Comparison of ENCODE assay signal across 9 cellular contexts in genomic region chr7:28093617-28094232, GRCh38.
DNase-seq lines count a peak whose midpoint lies in the region; ATAC-seq, FAIRE-seq and TF ChIP-seq lines count a peak whose summit lies in the region.
"Had no signal": no experiment of that assay in that cellular context is flagged by ENCODE, and none has a peak within 500 bp of the region (broad histone marks: within the 10 kb centered on the region; RNA-seq: fewer than 3 reads in every experiment).

No MANE protein-coding gene starts in this region.

- H3K9ac ChIP-seq in DND-41 (ENCODE audit: low read depth, low read length), result no peak overlapping the region
- H3K9ac ChIP-seq in astrocyte (ENCODE audit: low read length), result no peak overlapping the region

- H3K36me3 Mint-ChIP-seq in astrocyte (ENCODE audit: low read depth, unreplicated experiment), result peaks cover 2% of the 10 kb centered on the region
- H3K36me3 Mint-ChIP-seq: activated naive CD4-positive, alpha-beta T cell treated with anti-CD3 and anti-CD28 coated beads, Interleukin-2, amount 50 U/mL, for 24 hours had no signal

- no peak overlapping the region for H3K4me2 ChIP-seq in DND-41 (ENCODE audit: insufficient read depth, low read length)
- H3K4me2 ChIP-seq in astrocyte (ENCODE audit: low read length), result no peak overlapping the region

- H3K27me3 Mint-ChIP-seq in astrocyte (ENCODE audit: low read depth, unreplicated experiment), result no peaks in the 10 kb centered on the region
- H3K27me3 Mint-ChIP-seq: activated naive CD4-positive, alpha-beta T cell treated with anti-CD3 and anti-CD28 coated beads, Interleukin-2, amount 50 U/mL, for 24 hours had no signal

- H3K27ac ChIP-seq in DND-41 (ENCODE audit: low read length) (no peak overlapping the region), astrocyte (ENCODE audit: low read depth, low read length) (no peak overlapping the region)

- no peak for FAIRE-seq in astrocyte (lab: Jason Lieb, UNC)

- H3K4me3 ChIP-seq in DND-41 (ENCODE audit: low read depth in 1 of 2, low read length in 2 of 2), result no peak overlapping the region
- H3K4me3 ChIP-seq in astrocyte (ENCODE audit: insufficient read depth, low read depth, low read length), result no peak overlapping the region

- ATAC-seq in DND-41 (ENCODE audit: insufficient read depth, low read depth) (0 out of 3 replicates have a peak, but pooled peaks have one; percentile 42), HG02763 (IDR thresholded peaks at IDR 0.05; ENCODE audit: unreplicated experiment) (no peak), GM21528 (IDR thresholded peaks at IDR 0.05; ENCODE audit: low FRiP score, unreplicated experiment) (no peak)

- peaks cover 2% of the 10 kb centered on the region; the same call in 1 of the 2 replicates for H3K4me1 ChIP-seq in DND-41 (ENCODE audit: insufficient read depth, low read length)
- no peaks in the 10 kb centered on the region for H3K4me1 ChIP-seq in astrocyte (ENCODE audit: insufficient read depth, low read length)

- H3K4me1 Mint-ChIP-seq in astrocyte (ENCODE audit: low read depth, unreplicated experiment), result peaks cover 12% of the 10 kb centered on the region

- H4K20me1 ChIP-seq in DND-41 (ENCODE audit: insufficient read depth, low read length), result peaks cover 2% of the 10 kb centered on the region; the same call in 1 of the 2 replicates
- peaks cover 41% of the 10 kb centered on the region for H4K20me1 ChIP-seq in astrocyte (ENCODE audit: insufficient read depth, low read length)

- H3K27me3 ChIP-seq in DND-41 (ENCODE audit: insufficient read depth, low read length, poor library complexity) (no peaks in the 10 kb centered on the region), astrocyte (ENCODE audit: insufficient read depth, low read length) (no peaks in the 10 kb centered on the region)

- H2AFZ ChIP-seq in DND-41 (ENCODE audit: low read depth, low read length) (no peak overlapping the region), astrocyte (ENCODE audit: low read depth, low read length) (no peak overlapping the region)

- H3K9me3 Mint-ChIP-seq in astrocyte (ENCODE audit: unreplicated experiment), result no peaks in the 10 kb centered on the region
- H3K9me3 Mint-ChIP-seq: activated naive CD4-positive, alpha-beta T cell treated with anti-CD3 and anti-CD28 coated beads, Interleukin-2, amount 50 U/mL, for 24 hours had no signal

- H3K9me3 ChIP-seq in DND-41 (ENCODE audit: insufficient read depth, low read length, severe bottlenecking), result no peaks in the 10 kb centered on the region
- no peaks in the 10 kb centered on the region for H3K9me3 ChIP-seq in astrocyte (ENCODE audit: insufficient read depth, low read depth, low read length)

- peak; percentile 64 for TF ChIP-seq CTCF in DND-41 (IDR thresholded peaks at IDR 0.05; ENCODE audit: borderline replicate concordance, extremely low read depth, low read length, poor library complexity, severe bottlenecking)
- TF ChIP-seq CTCF in astrocyte (IDR thresholded peaks at IDR 0.05; ENCODE audit: insufficient read depth, low read depth, low read length), result peak; percentile 56

- H3K36me3 ChIP-seq in DND-41 (ENCODE audit: insufficient read depth, low read length) (no peaks in the 10 kb centered on the region), astrocyte (ENCODE audit: insufficient read depth, low read length) (no peaks in the 10 kb centered on the region)

- H3K79me2 ChIP-seq in DND-41 (ENCODE audit: insufficient read depth, low read length) (no peaks in the 10 kb centered on the region), astrocyte (ENCODE audit: insufficient read depth, low read length) (no peaks in the 10 kb centered on the region)

- no peak overlapping the region for H3K27ac Mint-ChIP-seq in astrocyte (ENCODE audit: unreplicated experiment)
- H3K27ac Mint-ChIP-seq: activated naive CD4-positive, alpha-beta T cell treated with anti-CD3 and anti-CD28 coated beads, Interleukin-2, amount 50 U/mL, for 24 hours had no signal

- DNase-seq in DND-41 (peak; percentile 54), LoVo (ENCODE audit: low spot score) (peak; percentile 28), SK-N-DZ (ENCODE audit: low spot score) (peak; percentile 77), astrocyte (ENCODE audit: low read depth) (no peak), iris pigment epithelial cell (ENCODE audit: low read depth) (peak; percentile 79)
- DNase-seq in stimulated activated CD4-positive, alpha-beta T cell treated with anti-CD3 and anti-CD28 coated beads, Interleukin-1b, Interleukin-23, amount 100 ng/mL, for 48 hours, result peak; percentile 75

- no peak overlapping the region for H3K4me3 Mint-ChIP-seq in astrocyte (ENCODE audit: unreplicated experiment)
- H3K4me3 Mint-ChIP-seq: activated naive CD4-positive, alpha-beta T cell treated with anti-CD3 and anti-CD28 coated beads, Interleukin-2, amount 50 U/mL, for 24 hours had no signal
